In the genomic region with DNA sequence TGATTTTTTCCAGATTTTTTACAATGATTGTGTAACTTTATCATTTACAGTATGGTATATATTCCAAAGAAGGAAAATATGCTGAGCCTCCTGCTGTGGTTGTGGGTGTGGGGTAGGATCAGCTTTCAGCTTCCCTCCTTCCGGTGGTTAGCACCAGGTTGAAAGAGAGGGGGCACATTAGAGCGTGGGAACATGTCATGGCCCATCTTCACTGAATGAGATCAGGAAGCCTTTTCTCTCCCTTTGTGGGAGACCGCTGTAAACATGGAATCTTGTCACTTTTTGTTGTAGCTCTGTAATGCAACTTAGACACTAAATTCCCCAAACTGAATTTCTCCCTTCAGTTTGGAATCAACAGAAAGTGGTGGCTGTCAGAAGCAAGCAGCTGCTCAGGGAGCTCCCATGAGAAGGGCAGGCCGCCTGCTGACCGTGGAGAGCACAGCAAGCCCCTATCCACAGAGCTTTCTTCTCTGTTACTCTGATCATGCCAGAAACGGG, we compare ENCODE assay signal across 8 cellular contexts.
DNase-seq lines count a peak whose midpoint lies in the region; ATAC-seq, FAIRE-seq and TF ChIP-seq lines count a peak whose summit lies in the region.

No MANE protein-coding gene starts in this region.

- peaks cover 32% of the 10 kb centered on the region for H3K4me1 ChIP-seq in osteoblast (ENCODE audit: insufficient read depth, low read length)

- no peak for TF ChIP-seq POLR2A in GM12891 (IDR thresholded peaks at IDR 0.05; ENCODE audit: low read depth, low read length)

- H3K9me3 ChIP-seq in osteoblast (ENCODE audit: low read depth, low read length) = no peaks in the 10 kb centered on the region

- H3K27ac ChIP-seq in osteoblast (ENCODE audit: low read depth, low read length) = peak overlapping the region; percentile 89

- H3K27me3 ChIP-seq in osteoblast (ENCODE audit: insufficient read depth, low read length) = no peaks in the 10 kb centered on the region

- peak; percentile 79 for TF ChIP-seq CTCF in osteoblast (IDR thresholded peaks at IDR 0.05; ENCODE audit: extremely low read depth, low read depth, low read length)

- no peaks in the 10 kb centered on the region for H4K20me1 ChIP-seq in osteoblast (ENCODE audit: insufficient read depth, low read length)

- ATAC-seq in GM18873 (IDR thresholded peaks at IDR 0.05; ENCODE audit: low FRiP score, unreplicated experiment) = no peak

- peaks cover 5% of the 10 kb centered on the region for H3K36me3 ChIP-seq in osteoblast (ENCODE audit: insufficient read depth, low read length)

- H3K79me2 ChIP-seq in osteoblast (ENCODE audit: insufficient read depth, low read length) = no peaks in the 10 kb centered on the region

- H2AFZ ChIP-seq in osteoblast (ENCODE audit: low read length) = no peak overlapping the region

- H3K4me2 ChIP-seq in osteoblast (ENCODE audit: insufficient read depth, low read length) = peak overlapping the region; percentile 7

- no peak for FAIRE-seq in GM12891 (lab: Jason Lieb, UNC)

- DNase-seq in ELR (ENCODE audit: low read depth) (peak; percentile 64), NCI-H510A treated with DMSO at 0.1 percent for 48 hours (lab: John Stamatoyannopoulos, UW) (peak; percentile 56), fibroblast of gingiva (ENCODE audit: low read depth) (peak; percentile 32), osteoblast (ENCODE audit: insufficient read length, low spot score, missing footprints) (peak; percentile 78), COLO829 (ENCODE audit: low spot score) (no peak), GM12891 (ENCODE audit: insufficient read length, low spot score) (no peak), SK-N-DZ (ENCODE audit: low spot score) (no peak)

- H3K4me3 ChIP-seq in osteoblast (ENCODE audit: insufficient read depth, low read length) = no peak overlapping the region

TF ChIP-seq in GM12891, 5 proteins besides CTCF, POLR2A, EP300 and RAD21:
- TF ChIP-seq PAX5 (IDR thresholded peaks at IDR 0.05; ENCODE audit: insufficient read depth, low read length, severe bottlenecking) (no peak), POU2F2 (IDR thresholded peaks at IDR 0.05; ENCODE audit: low read depth, low read length) (no peak), SPI1 (IDR thresholded peaks at IDR 0.05; ENCODE audit: low read depth, low read length) (no peak), POLR2AphosphoS5 (IDR thresholded peaks at IDR 0.05; ENCODE audit: low read depth, low read length) (no peak), TAF1 (IDR thresholded peaks at IDR 0.05; ENCODE audit: low read depth, low read length) (no peak)

Comparison
In these comparisons a context has a peak if more than half of its experiments do, and no peak if none do; other contexts are left out.
1. DNase-seq: peak in ELR (single experiment), NCI-H510A treated with DMSO at 0.1 percent for 48 hours (single experiment), fibroblast of gingiva (single experiment) and osteoblast (single experiment); none in COLO829 (single experiment), GM12891 (single experiment) and SK-N-DZ (single experiment).